1 cellular context compared by ENCODE assay signal in genomic region chr17:73172252-73172651, GRCh38.
TF ChIP-seq lines count a peak whose summit lies in the region.

No MANE protein-coding gene starts in this region.

TF ChIP-seq in GM23338, 12 proteins besides CTCF, POLR2A, EP300 and RAD21 (continued from another document):
- no peak for TF ChIP-seq ZNF462 (CRISPR knock-in tag; IDR thresholded peaks at IDR 0.05)
- no peak for TF ChIP-seq ETS1 (IDR thresholded peaks at IDR 0.05)
- no peak for TF ChIP-seq REST (IDR thresholded peaks at IDR 0.05; ENCODE audit: unreplicated experiment)
- TF ChIP-seq ZNF331 (CRISPR knock-in tag; IDR thresholded peaks at IDR 0.05; ENCODE audit: low read depth), result no peak
